Comparison of ENCODE assay signal across 18 cellular contexts in the genomic region with DNA sequence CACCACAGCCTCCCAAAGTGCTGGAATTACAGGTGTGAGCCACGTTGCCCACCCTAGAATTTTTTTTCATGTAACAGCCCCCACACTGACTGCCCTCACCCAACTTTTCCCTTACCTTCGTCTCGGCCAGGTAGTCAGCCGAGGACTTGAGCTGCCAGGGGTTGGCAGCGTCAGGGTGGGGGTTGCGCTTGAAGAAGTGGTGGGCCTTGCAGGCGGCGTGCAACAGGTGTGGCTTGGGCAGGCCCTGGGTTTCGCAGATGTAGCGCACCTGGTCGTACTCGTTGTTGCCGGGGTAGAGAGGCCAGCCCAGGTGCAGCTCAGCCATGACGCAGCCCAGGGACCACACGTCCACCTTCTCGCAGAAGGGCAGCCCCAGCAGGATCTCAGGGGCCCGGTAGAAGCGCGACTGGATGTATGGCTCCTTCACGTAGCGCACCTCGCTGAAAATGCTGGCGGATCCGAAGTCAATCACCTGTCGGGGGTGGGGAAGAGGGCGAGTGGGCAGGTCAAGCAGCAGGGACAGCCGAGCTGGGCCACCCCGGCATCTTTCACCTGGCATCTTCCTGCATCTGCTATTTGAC. TPM values are rescaled to one million over a fixed set of nuclear protein-coding genes. Genes with fewer than 3 reads are reported as not detected.
DNase-seq lines count a peak whose midpoint lies in the region; ATAC-seq and TF ChIP-seq lines count a peak whose summit lies in the region.
"Had no signal": no experiment of that assay in that cellular context is flagged by ENCODE, and none has a peak within 500 bp of the region (broad histone marks: within the 10 kb centered on the region; RNA-seq: fewer than 3 reads in every experiment).

No MANE protein-coding gene starts in this region.

- no peaks in the 10 kb centered on the region for H3K9me3 ChIP-seq in HEK293 (ENCODE audit: control insufficient read depth, insufficient read depth, low read depth, low read length)
- no peaks in the 10 kb centered on the region for H3K9me3 ChIP-seq in endodermal cell (ENCODE audit: control insufficient read depth, low read length)
- no peaks in the 10 kb centered on the region for H3K9me3 ChIP-seq in colonic mucosa
- H3K9me3 ChIP-seq: BLaER1 treated with 17β-estradiol and CSF1 and Interleukin-3, amounts not matched to agents 10 nM and 100 nM had no signal

- intact Hi-C loops in colonic mucosa (cut with DNase I) = no loop called here

- 92 to 94% methylated on average over 27 to 28 of the region's 28 CpGs for WGBS in endodermal cell (ENCODE audit: insufficient coverage in 1 of 2, insufficient read length in 1 of 2), 2 experiments

- no peak for ATAC-seq in HG02588 (IDR thresholded peaks at IDR 0.05; ENCODE audit: unreplicated experiment)

- H3K4me1 Mint-ChIP-seq in endodermal cell = peaks cover 2% of the 10 kb centered on the region
- H3K4me1 Mint-ChIP-seq: CD4-positive, CD25-positive, alpha-beta regulatory T cell had no signal

- peaks cover 3 to 14% of the 10 kb centered on the region in 2 experiments; a peak in 2 of 3 replicates for H3K36me3 ChIP-seq in HEK293 (ENCODE audit: control insufficient read depth in 2 of 2, insufficient read depth in 1 of 2, low read length in 2 of 2)
- no peaks in the 10 kb centered on the region for H3K36me3 ChIP-seq in endodermal cell (ENCODE audit: control insufficient read depth, insufficient read depth, low read length)
- H3K36me3 ChIP-seq in colonic mucosa = no peaks in the 10 kb centered on the region

- H3K4me1 ChIP-seq in HEK293 (ENCODE audit: control insufficient read depth, insufficient read depth, low read length) (no peaks in the 10 kb centered on the region), endodermal cell (ENCODE audit: control insufficient read depth, insufficient read depth, low read length) (no peaks in the 10 kb centered on the region), colonic mucosa (no peaks in the 10 kb centered on the region)

- peaks cover 2% of the 10 kb centered on the region for H3K27me3 Mint-ChIP-seq in endodermal cell (ENCODE audit: insufficient read depth)
- H3K27me3 Mint-ChIP-seq: CD4-positive, CD25-positive, alpha-beta regulatory T cell had no signal

- no peak overlapping the region for H3K4me3 ChIP-seq in HEK293 (ENCODE audit: low read depth, low read length)
- H3K4me3 ChIP-seq in endodermal cell (ENCODE audit: low read length) = no peak overlapping the region
- no peak overlapping the region for H3K4me3 ChIP-seq in colonic mucosa
- H3K4me3 ChIP-seq: BLaER1 treated with 17β-estradiol and CSF1 and Interleukin-3, amounts not matched to agents 10 nM and 100 nM had no signal

- H3K27ac ChIP-seq in HEK293 (ENCODE audit: extremely low read depth, low read depth, low read length) = no peak overlapping the region
- no peak overlapping the region for H3K27ac ChIP-seq in endodermal cell (ENCODE audit: low read depth, low read length)
- H3K27ac ChIP-seq in colonic mucosa = no peak overlapping the region
- H3K27ac ChIP-seq: BLaER1 treated with 17β-estradiol and CSF1 and Interleukin-3, amounts not matched to agents 10 nM and 100 nM; HL-60 had no signal

- H3K9ac ChIP-seq in endodermal cell (ENCODE audit: extremely low read depth, low read length, poor library complexity, severe bottlenecking) = no peak overlapping the region
- no peak overlapping the region for H3K9ac ChIP-seq in colonic mucosa (ENCODE audit: low read depth in 2 of 2, low read length in 2 of 2)
- H3K9ac ChIP-seq: BLaER1 treated with 17β-estradiol and CSF1 and Interleukin-3, amounts not matched to agents 10 nM and 100 nM had no signal

- no peak overlapping the region for H3K4me3 Mint-ChIP-seq in endodermal cell
- H3K4me3 Mint-ChIP-seq: CD4-positive, CD25-positive, alpha-beta regulatory T cell had no signal

- peak overlapping the region; percentile 30 for H3K27ac Mint-ChIP-seq in endodermal cell
- H3K27ac Mint-ChIP-seq: CD4-positive, CD25-positive, alpha-beta regulatory T cell had no signal

- no peaks in the 10 kb centered on the region for H3K9me3 Mint-ChIP-seq in endodermal cell

- DNase-seq in NCI-H510A (lab: John Stamatoyannopoulos, UW) (peak; percentile 18), NCI-H510A treated with DMSO at 0.1 percent for 48 hours (lab: John Stamatoyannopoulos, UW) (no peak), endodermal cell (no peak), T-helper 1 cell (no peak), colonic mucosa (no peak)
- DNase-seq: ACHN; Calu3; CD4-positive, CD25-positive, alpha-beta regulatory T cell; DMS 273 treated with DMSO at 0.1 percent for 48 hours; DMS79 treated with DMSO at 0.1 percent for 48 hours; EL; GOT3; HCEC 1CT had no signal

- TF ChIP-seq CTCF in HEK293 (tag by site-specific recombination; IDR thresholded peaks at IDR 0.05) (no peak), endodermal cell (conservative IDR thresholded peaks at IDR 0.05) (no peak), colonic mucosa (IDR thresholded peaks at IDR 0.05) (no peak)

- CTCF ChIA-PET in HEK293 (lab: Yijun Ruan, JAX) = interaction anchor here (1.1 to 3.3 kb wide), 2 partner anchors 37 to 79 kb away, joined by 3 to 14 read pairs; no protein-coding TSS in a partner anchor

- H3K27me3 ChIP-seq in endodermal cell (ENCODE audit: control insufficient read depth, insufficient read depth, low read length, poor library complexity, severe bottlenecking) (no peaks in the 10 kb centered on the region), colonic mucosa (no peaks in the 10 kb centered on the region)
- H3K27me3 ChIP-seq: BLaER1 treated with 17β-estradiol and CSF1 and Interleukin-3, amounts not matched to agents 10 nM and 100 nM had no signal

- peaks cover 7% of the 10 kb centered on the region for H3K36me3 Mint-ChIP-seq in endodermal cell (ENCODE audit: low read depth)

- POLR2A ChIA-PET in HEK293 (lab: Yijun Ruan, JAX) = interaction anchor here (0.7 to 2.6 kb wide), 3 partner anchors 18 to 43 kb away, joined by 3 to 10 read pairs (median 3); a partner anchor contains a TSS

TF ChIP-seq in HEK293, 187 proteins besides CTCF, POLR2A, EP300 and RAD21:
- TF ChIP-seq SCRT1 (tag by site-specific recombination; IDR thresholded peaks at IDR 0.05; ENCODE audit: borderline replicate concordance) = peak; percentile 85
- TF ChIP-seq ZNF791 (tag by site-specific recombination; IDR thresholded peaks at IDR 0.05) = no peak
- no peak for TF ChIP-seq ZNF660 (tag by site-specific recombination; IDR thresholded peaks at IDR 0.05)
- no peak for TF ChIP-seq ZNF335 (tag by site-specific recombination; conservative IDR thresholded peaks at IDR 0.05)
- TF ChIP-seq SCRT2 (tag by site-specific recombination; IDR thresholded peaks at IDR 0.05) = peak; percentile 97
TF ChIP-seq in HEK293: peak in this region for 2.

RNA-seq across cellular contexts. Expression of a gene that starts 6.2 kb away (rescaled TPM):
- total RNA-seq in endodermal cell (under 1 TPM in 1 of 2 donors, not detected in 1; 0.31 TPM), colonic mucosa (not detected)
- polyA plus RNA-seq in endodermal cell (2013, experiment 1 of 2) = 0.14 TPM
- polyA plus RNA-seq in endodermal cell (2013, experiment 2 of 2) = 0.29 TPM
- total RNA-seq: A172; CD4-positive, CD25-positive, alpha-beta regulatory T cell had no signal
- polyA plus RNA-seq: CD4-positive, CD25-positive, alpha-beta regulatory T cell had no signal

RNA-seq across cellular contexts. Expression of a gene that starts 29.4 kb away (rescaled TPM):
- total RNA-seq in endodermal cell (1 to 10 TPM; 3.3 to 6.4 TPM), colonic mucosa (1 to 10 TPM; 1.4 to 1.7 TPM)
- polyA plus RNA-seq in endodermal cell (2013, experiment 1 of 2) = 4.4 TPM
- polyA plus RNA-seq in endodermal cell (2013, experiment 2 of 2) = 3.6 TPM

RNA-seq across cellular contexts. Expression of a gene that starts 35.3 kb away (rescaled TPM):
- total RNA-seq in endodermal cell (100 to 1,000 TPM; 177 to 240 TPM), colonic mucosa (100 to 1,000 TPM in 1 of 2 donors, 10 to 100 TPM in 1; 82.3 to 138 TPM)
- polyA plus RNA-seq in endodermal cell (2013, experiment 1 of 2) = 271 TPM
- polyA plus RNA-seq in endodermal cell (2013, experiment 2 of 2) = 260 TPM

RNA-seq across cellular contexts. Expression of a gene that starts 35.6 kb away (rescaled TPM):
- total RNA-seq in endodermal cell (10 to 100 TPM; 15.6 to 18.1 TPM), colonic mucosa (10 to 100 TPM in 1 of 2 donors, 1 to 10 TPM in 1; 9.2 to 14.9 TPM)
- 13.5 TPM for polyA plus RNA-seq in endodermal cell (2013, experiment 1 of 2)
- polyA plus RNA-seq in endodermal cell (2013, experiment 2 of 2) = 12.8 TPM

RNA-seq across cellular contexts. Expression of a gene that starts 42.0 kb away (rescaled TPM):
- 1 to 10 TPM; 4.0 to 4.5 TPM for total RNA-seq in endodermal cell
- 3.9 TPM for polyA plus RNA-seq in endodermal cell (2013, experiment 1 of 2)
- polyA plus RNA-seq in endodermal cell (2013, experiment 2 of 2) = 4.5 TPM
- total RNA-seq in colonic mucosa = 10 to 100 TPM in 1 of 2 donors, 1 to 10 TPM in 1; 8.7 to 16.0 TPM
